ENCODE assay signal across 10 cellular contexts in the genomic region with DNA sequence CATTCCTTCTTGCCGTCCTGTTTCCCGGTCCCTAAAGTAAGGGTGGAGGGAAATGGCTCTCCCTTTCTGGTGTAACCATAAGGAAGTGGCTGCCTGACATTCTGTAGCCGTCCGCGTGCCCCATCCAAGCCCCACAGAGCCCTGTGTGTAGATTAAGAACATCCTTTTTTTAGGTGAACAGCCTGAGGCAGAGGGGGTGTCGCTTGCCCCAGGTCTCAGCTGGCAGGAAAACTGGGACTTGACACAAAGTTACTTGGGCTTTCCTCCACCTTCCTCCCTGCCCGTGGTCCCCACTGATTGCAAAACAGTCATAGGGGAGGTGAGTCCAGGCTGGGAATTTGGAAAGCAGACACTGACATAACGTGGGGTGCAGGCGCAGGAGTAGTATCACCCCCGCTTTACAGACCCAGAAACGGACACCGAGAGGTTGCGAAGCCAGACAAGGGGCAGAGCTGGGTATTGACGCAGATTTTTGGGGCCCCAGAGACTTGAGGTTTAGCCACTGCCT. TPM values are rescaled to one million over a fixed set of nuclear protein-coding genes. Genes with fewer than 3 reads are reported as not detected.
DNase-seq lines count a peak whose midpoint lies in the region; ATAC-seq and TF ChIP-seq lines count a peak whose summit lies in the region.
"Had no signal": no experiment of that assay in that cellular context is flagged by ENCODE, and none has a peak within 500 bp of the region (broad histone marks: within the 10 kb centered on the region; RNA-seq: fewer than 3 reads in every experiment).

No MANE protein-coding gene starts in this region.

- H3K27me3 ChIP-seq in duodenal mucosa (ENCODE audit: control insufficient read depth in 1 of 2, insufficient read depth in 2 of 2, low read length in 2 of 2) = no peaks in the 10 kb centered on the region
- no peaks in the 10 kb centered on the region for H3K27me3 ChIP-seq in thyroid gland

- DNase-seq in naive thymus-derived CD8-positive, alpha-beta T cell = no peak
- no peak for DNase-seq in activated effector memory CD4-positive, alpha-beta T cell treated with anti-CD3 and anti-CD28 coated beads, Interleukin-2, amount 50 U/mL, for 16 hours
- DNase-seq in NCI-H1417 (lab: John Stamatoyannopoulos, UW) = no peak
- DNase-seq in thyroid gland = no peak
- no peak for DNase-seq in SW 1271 (lab: John Stamatoyannopoulos, UW)
- DNase-seq: DMS79 treated with DMSO at 0.1 percent for 48 hours had no signal

- H3K4me1 ChIP-seq in duodenal mucosa (ENCODE audit: control insufficient read depth in 1 of 2, insufficient read depth in 2 of 2, low read length in 2 of 2) = peaks cover 11 to 20% of the 10 kb centered on the region in 2 donors
- H3K4me1 ChIP-seq in thyroid gland = peaks cover 9 to 18% of the 10 kb centered on the region in 2 donors

- TF ChIP-seq CTCF in 22Rv1 (IDR thresholded peaks at IDR 0.05) = no peak
- TF ChIP-seq CTCF in thyroid gland (IDR thresholded peaks at IDR 0.05) = no peak

- H3K4me1 Mint-ChIP-seq in naive thymus-derived CD8-positive, alpha-beta T cell = peaks cover 17 to 32% (median 27%) of the 10 kb centered on the region in 4 donors

- ATAC-seq in naive thymus-derived CD8-positive, alpha-beta T cell = peak; percentile 50 to 52

- H3K9me3 ChIP-seq in duodenal mucosa (ENCODE audit: control insufficient read depth in 1 of 2, low read length in 2 of 2) (no peaks in the 10 kb centered on the region), thyroid gland (no peaks in the 10 kb centered on the region)

- POLR2A ChIA-PET in naive thymus-derived CD8-positive, alpha-beta T cell (lab: Charles Lee) = interaction anchor here (1.1 to 2.8 kb wide), 4 partner anchors 8 to 139 kb away, joined by 3 to 18 read pairs (median 4); no protein-coding TSS in a partner anchor

- H3K27ac ChIP-seq in 22Rv1 (peak overlapping the region; percentile 88), duodenal mucosa (ENCODE audit: low read depth, low read length) (peak overlapping the region; percentile 70), thyroid gland (peak overlapping the region in 1 of 3 donors; percentile 65)
- H3K27ac ChIP-seq: HL-60 had no signal

- peak overlapping the region; percentile 60 to 76 (median 68) for H3K4me3 Mint-ChIP-seq in naive thymus-derived CD8-positive, alpha-beta T cell

- no peak for TF ChIP-seq POLR2A in thyroid gland (IDR thresholded peaks at IDR 0.05)

- H3K9ac ChIP-seq in duodenal mucosa (ENCODE audit: low read depth in 1 of 2, low read length in 2 of 2) = peak overlapping the region; percentile 35 to 65

- H3K36me3 ChIP-seq in duodenal mucosa (ENCODE audit: control insufficient read depth in 1 of 2, insufficient read depth in 2 of 2, low read length in 2 of 2) (no peaks in the 10 kb centered on the region), thyroid gland (no peaks in the 10 kb centered on the region)

- peak overlapping the region in 8 of 10 donors; percentile 9 to 92 (median 57) for H3K27ac Mint-ChIP-seq in naive thymus-derived CD8-positive, alpha-beta T cell

- no peaks in the 10 kb centered on the region for H3K9me3 Mint-ChIP-seq in naive thymus-derived CD8-positive, alpha-beta T cell

- TF ChIP-seq EP300 in Ishikawa (IDR thresholded peaks at IDR 0.05; ENCODE audit: borderline replicate concordance) = no peak

- intact Hi-C loops in thyroid gland (cut with DNase I) = no loop called here

- peak overlapping the region; percentile 40 to 62 for H3K4me3 ChIP-seq in duodenal mucosa (ENCODE audit: low read depth in 1 of 2, low read length in 2 of 2)
- no peak overlapping the region for H3K4me3 ChIP-seq in thyroid gland (replicated peaks in 1 of 3)

- 81% methylated on average over 13 to 14 of the region's 14 CpGs for WGBS in thyroid gland, 2 donors

- H3K36me3 Mint-ChIP-seq in naive thymus-derived CD8-positive, alpha-beta T cell = no peaks in the 10 kb centered on the region

- TF ChIP-seq RAD21 in Ishikawa (IDR thresholded peaks at IDR 0.05; ENCODE audit: low read depth) = no peak

- peaks cover 0 to 13% (median 0%) of the 10 kb centered on the region in 5 donors for H3K27me3 Mint-ChIP-seq in naive thymus-derived CD8-positive, alpha-beta T cell

TF ChIP-seq in Ishikawa, 13 proteins besides CTCF, POLR2A, EP300 and RAD21:
- TF ChIP-seq CEBPB (IDR thresholded peaks at IDR 0.05) = peak; percentile 25; the same call in 1 of the 2 replicates
- TF ChIP-seq YY1 (IDR thresholded peaks at IDR 0.05; ENCODE audit: low read depth) = no peak

RNA-seq across cellular contexts. Expression of a gene that starts 22.8 kb away (rescaled TPM):
- not detected for total RNA-seq in naive thymus-derived CD8-positive, alpha-beta T cell
- not detected for polyA plus RNA-seq in naive thymus-derived CD8-positive, alpha-beta T cell
- total RNA-seq in thyroid gland = not detected

RNA-seq across cellular contexts. Expression of a gene that starts 27.8 kb away (rescaled TPM):
- total RNA-seq in naive thymus-derived CD8-positive, alpha-beta T cell = 10 to 100 TPM; 34.5 to 35.1 TPM
- 10 to 100 TPM; 40.8 to 57.8 (median 45.2) TPM for polyA plus RNA-seq in naive thymus-derived CD8-positive, alpha-beta T cell
- total RNA-seq in thyroid gland = 10 to 100 TPM; 19.6 to 28.4 (median 22.6) TPM

RNA-seq across cellular contexts. Expression of a gene that starts 43.8 kb away (rescaled TPM):
- 10 to 100 TPM; 33.7 to 35.7 TPM for total RNA-seq in naive thymus-derived CD8-positive, alpha-beta T cell
- polyA plus RNA-seq in naive thymus-derived CD8-positive, alpha-beta T cell = 10 to 100 TPM; 14.8 to 29.1 (median 19.8) TPM
- total RNA-seq in thyroid gland = 10 to 100 TPM; 21.7 to 29.2 (median 24.0) TPM

Comparison
In these comparisons a context has a peak if more than half of its experiments do, and no peak if none do; other contexts are left out.
1. H3K4me3 ChIP-seq: peak in duodenal mucosa (2 of 2); none in thyroid gland (0 of 3).